9 cellular contexts compared by ENCODE assay signal in genomic region chr2:218218409-218219185, GRCh38. TPM values are rescaled to one million over a fixed set of nuclear protein-coding genes. Genes with fewer than 3 reads are reported as not detected.
DNase-seq lines count a peak whose midpoint lies in the region; ATAC-seq and TF ChIP-seq lines count a peak whose summit lies in the region.
"Had no signal": no experiment of that assay in that cellular context is flagged by ENCODE, and none has a peak within 500 bp of the region (broad histone marks: within the 10 kb centered on the region; RNA-seq: fewer than 3 reads in every experiment).

No MANE protein-coding gene starts in this region.

- H2AFZ ChIP-seq in osteoblast (ENCODE audit: low read length): no peak overlapping the region

- DNase-seq in stimulated activated CD4-positive, alpha-beta T cell treated with anti-CD3 and anti-CD28 coated beads, Interleukin-15, amount 100 ng/mL, for 24 hours: peak; percentile 45
- DNase-seq in stimulated activated CD4-positive, alpha-beta T cell treated with anti-CD3 and anti-CD28 coated beads, Interleukin-4, amount 100 ng/mL, for 1 hour: no peak
- DNase-seq in RWPE1 (ENCODE audit: low spot score) (peak; percentile 71), osteoblast (ENCODE audit: insufficient read length, low spot score, missing footprints) (no peak), SW480 (ENCODE audit: low spot score) (no peak), HCEC 1CT (no peak)
- DNase-seq in effector memory CD4-positive, alpha-beta T cell: peak in 1 of 3 donors; percentile 19

- peak; percentile 41 for ATAC-seq in HG02970 (IDR thresholded peaks at IDR 0.05; ENCODE audit: low FRiP score, unreplicated experiment)

- H4K20me1 ChIP-seq in osteoblast (ENCODE audit: insufficient read depth, low read length): peaks cover 60% of the 10 kb centered on the region

- no peaks in the 10 kb centered on the region for H3K27me3 ChIP-seq in effector memory CD4-positive, alpha-beta T cell (replicated peaks; ENCODE audit: control insufficient read depth, insufficient read depth, low read length, poor library complexity, severe bottlenecking)
- no peaks in the 10 kb centered on the region for H3K27me3 ChIP-seq in osteoblast (ENCODE audit: insufficient read depth, low read length)

- TF ChIP-seq CTCF in RWPE1 (conservative IDR thresholded peaks at IDR 0.05; ENCODE audit: low read depth) (no peak), osteoblast (IDR thresholded peaks at IDR 0.05; ENCODE audit: extremely low read depth, low read depth, low read length) (no peak)

- CTCF ChIA-PET in RWPE1 (lab: Yijun Ruan, JAX): interaction anchor here (0.6 kb wide), 1 partner anchor 325 kb away, joined by 3 read pairs; no protein-coding TSS in a partner anchor

- H3K36me3 ChIP-seq in effector memory CD4-positive, alpha-beta T cell (ENCODE audit: control insufficient read depth, insufficient read depth, low read length): peaks cover 5% of the 10 kb centered on the region
- peaks cover 18% of the 10 kb centered on the region for H3K36me3 ChIP-seq in osteoblast (ENCODE audit: insufficient read depth, low read length)

- peak overlapping the region; percentile 83 for H3K4me2 ChIP-seq in osteoblast (ENCODE audit: insufficient read depth, low read length)

- POLR2A ChIA-PET in RWPE1 (lab: Yijun Ruan, JAX; ENCODE audit: low non-redundant PET): interaction anchor here (0.6 kb wide), 1 partner anchor 11 kb away, joined by 5 read pairs; no protein-coding TSS in a partner anchor

- H3K27ac ChIP-seq in RWPE1: peak overlapping the region; percentile 94
- peak overlapping the region; percentile 99 for H3K27ac ChIP-seq in effector memory CD4-positive, alpha-beta T cell (ENCODE audit: insufficient read depth, low read length, poor library complexity, severe bottlenecking)
- H3K27ac ChIP-seq in osteoblast (ENCODE audit: low read depth, low read length): peak overlapping the region; percentile 90

- no peaks in the 10 kb centered on the region for H3K9me3 ChIP-seq in effector memory CD4-positive, alpha-beta T cell (ENCODE audit: control insufficient read depth, low read length)
- no peaks in the 10 kb centered on the region for H3K9me3 ChIP-seq in osteoblast (ENCODE audit: low read depth, low read length)

- H3K4me3 ChIP-seq in effector memory CD4-positive, alpha-beta T cell (ENCODE audit: insufficient read depth, low read depth, low read length, poor library complexity, severe bottlenecking): peak overlapping the region; percentile 99
- H3K4me3 ChIP-seq in osteoblast (ENCODE audit: insufficient read depth, low read length): peak overlapping the region; percentile 96

- peaks cover 72% of the 10 kb centered on the region for H3K79me2 ChIP-seq in osteoblast (ENCODE audit: insufficient read depth, low read length)

- H3K4me1 ChIP-seq in effector memory CD4-positive, alpha-beta T cell (ENCODE audit: control insufficient read depth, insufficient read depth, low read length, poor library complexity, severe bottlenecking): peaks cover 50% of the 10 kb centered on the region
- peaks cover 53% of the 10 kb centered on the region for H3K4me1 ChIP-seq in osteoblast (ENCODE audit: insufficient read depth, low read length)

RNA-seq across cellular contexts. Expression of gene ARPC2, which starts 1.6 kb away (rescaled TPM):
- 301 and 315 TPM in 2 replicates for total RNA-seq in osteoblast

RNA-seq across cellular contexts. Expression of gene GPBAR1, which starts 42.2 kb away (rescaled TPM):
- 0.36 TPM in 1 of 2 replicates, not detected in the other for total RNA-seq in osteoblast

RNA-seq across cellular contexts. Expression of gene AAMP, which starts 51.3 kb away (rescaled TPM):
- 85.7 and 97.0 TPM in 2 replicates for total RNA-seq in osteoblast

RNA-seq across cellular contexts. Expression of gene PNKD, which starts 51.7 kb away (rescaled TPM):
- total RNA-seq in osteoblast: 23.2 and 24.2 TPM in 2 replicates

RNA-seq across cellular contexts. Expression of gene CXCR1, which starts 51.8 kb away (rescaled TPM):
- not detected in 2 replicates for total RNA-seq in osteoblast
- total RNA-seq: pulmonary artery endothelial cell had no signal

Comparison
In these comparisons a context has a peak if more than half of its experiments do, and no peak if none do; other contexts are left out.
1. DNase-seq: peak in stimulated activated CD4-positive, alpha-beta T cell treated with anti-CD3 and anti-CD28 coated beads, Interleukin-15, amount 100 ng/mL, for 24 hours (single experiment) and RWPE1 (single experiment); none in stimulated activated CD4-positive, alpha-beta T cell treated with anti-CD3 and anti-CD28 coated beads, Interleukin-4, amount 100 ng/mL, for 1 hour (single experiment), osteoblast (single experiment), SW480 (single experiment) and HCEC 1CT (single experiment).
2. Peak in every context shown above with its lines, with median percentiles within 50 percentile points of each other: H3K27ac ChIP-seq.